ENCODE assay signal across 1 cellular context in genomic region chrX:20144491-20144890, GRCh38.
TF ChIP-seq lines count a peak whose summit lies in the region.

No MANE protein-coding gene starts in this region.

TF ChIP-seq in SK-N-SH treated with all-trans-retinoic acid at 6 μM for 48 hours, 23 proteins besides CTCF, POLR2A, EP300 and RAD21 (continued from another document):
- TF ChIP-seq CSRNP3 (CRISPR knock-in tag; IDR thresholded peaks at IDR 0.05) (no peak), ZNF565 (CRISPR knock-in tag; conservative IDR thresholded peaks at IDR 0.05; ENCODE audit: low read depth) (no peak), TOX (CRISPR knock-in tag; IDR thresholded peaks at IDR 0.05; ENCODE audit: borderline replicate concordance) (no peak), ZFP3 (CRISPR knock-in tag; IDR thresholded peaks at IDR 0.05) (no peak), SNAI2 (CRISPR knock-in tag; IDR thresholded peaks at IDR 0.05) (no peak), CREB5 (CRISPR knock-in tag; IDR thresholded peaks at IDR 0.05; ENCODE audit: low read depth) (no peak), ARNTL (CRISPR knock-in tag; IDR thresholded peaks at IDR 0.05; ENCODE audit: borderline replicate concordance, low read depth) (no peak), RARB (CRISPR knock-in tag; IDR thresholded peaks at IDR 0.05) (no peak)
